In the genomic region with DNA sequence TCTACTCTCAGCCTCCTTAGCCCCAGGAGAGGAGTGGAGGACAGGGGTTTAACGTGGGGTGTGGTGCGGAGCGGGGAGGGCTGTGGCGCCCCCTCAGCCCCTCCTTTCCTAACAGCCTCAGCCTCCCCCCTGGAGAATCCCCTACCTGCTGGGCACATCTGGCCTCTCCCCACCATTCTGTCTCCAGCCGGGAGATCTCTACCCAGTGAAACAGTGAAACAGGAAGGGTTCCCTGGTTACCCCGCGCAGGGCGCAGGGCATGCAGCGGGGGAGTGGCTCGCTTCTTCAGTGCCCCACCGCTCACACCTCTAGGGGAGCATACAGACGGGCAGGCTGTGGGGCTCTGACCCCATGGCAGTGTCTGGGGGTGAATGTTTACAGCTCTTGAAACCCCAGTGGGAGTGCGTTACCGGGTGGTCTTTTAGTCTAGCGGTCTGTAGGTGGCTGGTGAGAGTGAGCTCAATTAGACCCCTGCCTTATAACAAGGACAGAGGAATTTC, we compare ENCODE assay signal across 1 cellular context.
TF ChIP-seq lines count a peak whose summit lies in the region.

No MANE protein-coding gene starts in this region.

TF ChIP-seq in endothelial cell of umbilical vein, 7 proteins besides CTCF, POLR2A, EP300 and RAD21 (continued from another document):
- TF ChIP-seq EZH2 (IDR thresholded peaks at IDR 0.05; ENCODE audit: borderline replicate concordance, low read depth, low read length, severe bottlenecking), result no peak
TF ChIP-seq in endothelial cell of umbilical vein: peak in this region for 0.
